1 cellular context compared by ENCODE assay signal in the genomic region with DNA sequence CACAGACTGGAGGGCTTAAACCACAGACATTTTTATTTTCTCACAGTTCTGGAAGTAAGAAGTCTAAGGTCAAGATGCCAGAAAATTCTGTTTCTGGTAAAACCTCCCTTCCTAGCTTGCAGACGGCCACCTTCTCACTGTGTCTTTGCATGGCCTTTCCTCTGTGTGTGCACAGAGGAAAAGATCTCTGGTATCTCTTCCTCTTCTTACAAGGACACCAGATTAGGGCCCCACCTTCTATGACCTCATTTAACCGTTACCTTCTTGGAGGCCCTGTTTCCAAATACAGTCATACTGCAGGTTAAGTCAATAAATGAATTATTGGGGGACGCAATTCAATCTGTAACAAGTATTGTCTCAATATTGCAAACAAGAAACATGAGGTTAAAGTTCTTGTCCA.
A peak's percentile ranks its signal among the peaks of the same experiment; 100 is the strongest.
TF ChIP-seq lines count a peak whose summit lies in the region.

No MANE protein-coding gene starts in this region.

TF ChIP-seq in GM12878, 131 proteins besides CTCF, POLR2A, EP300 and RAD21 (continued from another document):
- TF ChIP-seq TARDBP (IDR thresholded peaks at IDR 0.05; ENCODE audit: borderline replicate concordance) (no peak), TBL1XR1 (IDR thresholded peaks at IDR 0.05; ENCODE audit: low read depth, low read length) (peak; percentile 78; the same call in 1 of the 2 replicates), JUND (IDR thresholded peaks at IDR 0.05; ENCODE audit: low read depth, low read length) (no peak), POLR2AphosphoS2 (IDR thresholded peaks at IDR 0.05; ENCODE audit: low read depth, low read length) (0 out of 2 replicates have a peak, but pooled peaks have one; percentile 40), RB1 (IDR thresholded peaks at IDR 0.05; ENCODE audit: borderline replicate concordance) (no peak), EED (IDR thresholded peaks at IDR 0.05; ENCODE audit: low read depth) (peak; percentile 65; the same call in 1 of the 2 replicates), NBN (IDR thresholded peaks at IDR 0.05) (no peak), IRF4 (IDR thresholded peaks at IDR 0.05; ENCODE audit: low read depth, low read length) (no peak), CHD1 (IDR thresholded peaks at IDR 0.05; ENCODE audit: low read depth, low read length) (no peak), ZNF217 (IDR thresholded peaks at IDR 0.05) (no peak), BRCA1 (IDR thresholded peaks at IDR 0.05; ENCODE audit: low read depth, low read length) (no peak), FOXM1 (IDR thresholded peaks at IDR 0.05; ENCODE audit: low read depth, low read length) (no peak), LARP7 (IDR thresholded peaks at IDR 0.05) (no peak), PAX8 (IDR thresholded peaks at IDR 0.05) (no peak), ZNF622 (IDR thresholded peaks at IDR 0.05) (no peak), STAT3 (IDR thresholded peaks at IDR 0.05; ENCODE audit: low read depth, low read length) (no peak), GABPA (IDR thresholded peaks at IDR 0.05; ENCODE audit: low read depth) (no peak), CBFB (IDR thresholded peaks at IDR 0.05; ENCODE audit: low read depth) (peak; percentile 90), RFX5 (IDR thresholded peaks at IDR 0.05; ENCODE audit: low read depth, low read length) (no peak), CREM (IDR thresholded peaks at IDR 0.05; ENCODE audit: low read depth) (peak; percentile 88), IKZF1 (conservative IDR thresholded peaks at IDR 0.05) (peak; percentile 43), TCF7 (IDR thresholded peaks at IDR 0.05; ENCODE audit: borderline replicate concordance) (peak; percentile 34; the same call in 1 of the 2 replicates), ZZZ3 (IDR thresholded peaks at IDR 0.05; ENCODE audit: control insufficient read depth, insufficient read length, low read depth) (no peak), PML (IDR thresholded peaks at IDR 0.05; ENCODE audit: low read length) (no peak), CBX3 (IDR thresholded peaks at IDR 0.05; ENCODE audit: borderline replicate concordance, low read depth) (no peak), SMAD1 (IDR thresholded peaks at IDR 0.05; ENCODE audit: low read depth, partially characterized antibody) (no peak), RCOR1 (conservative IDR thresholded peaks at IDR 0.05; ENCODE audit: low read depth, low read length) (no peak), HDAC6 (IDR thresholded peaks at IDR 0.05; ENCODE audit: unreplicated experiment) (no peak), MTA2 (IDR thresholded peaks at IDR 0.05; ENCODE audit: low read depth) (no peak), MYB (IDR thresholded peaks at IDR 0.05; ENCODE audit: borderline replicate concordance, low read depth, low read length) (peak; percentile 72; the same call in 1 of the 2 replicates), SIX5 (IDR thresholded peaks at IDR 0.05; ENCODE audit: low read depth, low read length, severe bottlenecking) (no peak), HDAC2 (IDR thresholded peaks at IDR 0.05) (no peak), MEF2B (IDR thresholded peaks at IDR 0.05; ENCODE audit: partially characterized antibody, poor library complexity, severe bottlenecking) (no peak), CHD2 (IDR thresholded peaks at IDR 0.05; ENCODE audit: borderline replicate concordance, low read depth, low read length) (no peak), NR2C2 (IDR thresholded peaks at IDR 0.05; ENCODE audit: borderline replicate concordance, control insufficient read depth, insufficient read length, low read depth) (no peak)
- TF ChIP-seq, protein P1, sequence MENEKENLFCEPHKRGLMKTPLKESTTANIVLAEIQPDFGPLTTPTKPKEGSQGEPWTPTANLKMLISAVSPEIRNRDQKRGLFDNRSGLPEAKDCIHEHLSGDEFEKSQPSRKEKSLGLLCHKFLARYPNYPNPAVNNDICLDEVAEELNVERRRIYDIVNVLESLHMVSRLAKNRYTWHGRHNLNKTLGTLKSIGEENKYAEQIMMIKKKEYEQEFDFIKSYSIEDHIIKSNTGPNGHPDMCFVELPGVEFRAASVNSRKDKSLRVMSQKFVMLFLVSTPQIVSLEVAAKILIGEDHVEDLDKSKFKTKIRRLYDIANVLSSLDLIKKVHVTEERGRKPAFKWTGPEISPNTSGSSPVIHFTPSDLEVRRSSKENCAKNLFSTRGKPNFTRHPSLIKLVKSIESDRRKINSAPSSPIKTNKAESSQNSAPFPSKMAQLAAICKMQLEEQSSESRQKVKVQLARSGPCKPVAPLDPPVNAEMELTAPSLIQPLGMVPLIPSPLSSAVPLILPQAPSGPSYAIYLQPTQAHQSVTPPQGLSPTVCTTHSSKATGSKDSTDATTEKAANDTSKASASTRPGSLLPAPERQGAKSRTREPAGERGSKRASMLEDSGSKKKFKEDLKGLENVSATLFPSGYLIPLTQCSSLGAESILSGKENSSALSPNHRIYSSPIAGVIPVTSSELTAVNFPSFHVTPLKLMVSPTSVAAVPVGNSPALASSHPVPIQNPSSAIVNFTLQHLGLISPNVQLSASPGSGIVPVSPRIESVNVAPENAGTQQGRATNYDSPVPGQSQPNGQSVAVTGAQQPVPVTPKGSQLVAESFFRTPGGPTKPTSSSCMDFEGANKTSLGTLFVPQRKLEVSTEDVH (IDR thresholded peaks at IDR 0.05; ENCODE audit: low read depth, partially characterized antibody), result no peak
- TF ChIP-seq, protein P2, sequence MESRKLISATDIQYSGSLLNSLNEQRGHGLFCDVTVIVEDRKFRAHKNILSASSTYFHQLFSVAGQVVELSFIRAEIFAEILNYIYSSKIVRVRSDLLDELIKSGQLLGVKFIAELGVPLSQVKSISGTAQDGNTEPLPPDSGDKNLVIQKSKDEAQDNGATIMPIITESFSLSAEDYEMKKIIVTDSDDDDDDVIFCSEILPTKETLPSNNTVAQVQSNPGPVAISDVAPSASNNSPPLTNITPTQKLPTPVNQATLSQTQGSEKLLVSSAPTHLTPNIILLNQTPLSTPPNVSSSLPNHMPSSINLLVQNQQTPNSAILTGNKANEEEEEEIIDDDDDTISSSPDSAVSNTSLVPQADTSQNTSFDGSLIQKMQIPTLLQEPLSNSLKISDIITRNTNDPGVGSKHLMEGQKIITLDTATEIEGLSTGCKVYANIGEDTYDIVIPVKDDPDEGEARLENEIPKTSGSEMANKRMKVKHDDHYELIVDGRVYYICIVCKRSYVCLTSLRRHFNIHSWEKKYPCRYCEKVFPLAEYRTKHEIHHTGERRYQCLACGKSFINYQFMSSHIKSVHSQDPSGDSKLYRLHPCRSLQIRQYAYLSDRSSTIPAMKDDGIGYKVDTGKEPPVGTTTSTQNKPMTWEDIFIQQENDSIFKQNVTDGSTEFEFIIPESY (IDR thresholded peaks at IDR 0.05), result no peak
- TF ChIP-seq, protein P3, sequence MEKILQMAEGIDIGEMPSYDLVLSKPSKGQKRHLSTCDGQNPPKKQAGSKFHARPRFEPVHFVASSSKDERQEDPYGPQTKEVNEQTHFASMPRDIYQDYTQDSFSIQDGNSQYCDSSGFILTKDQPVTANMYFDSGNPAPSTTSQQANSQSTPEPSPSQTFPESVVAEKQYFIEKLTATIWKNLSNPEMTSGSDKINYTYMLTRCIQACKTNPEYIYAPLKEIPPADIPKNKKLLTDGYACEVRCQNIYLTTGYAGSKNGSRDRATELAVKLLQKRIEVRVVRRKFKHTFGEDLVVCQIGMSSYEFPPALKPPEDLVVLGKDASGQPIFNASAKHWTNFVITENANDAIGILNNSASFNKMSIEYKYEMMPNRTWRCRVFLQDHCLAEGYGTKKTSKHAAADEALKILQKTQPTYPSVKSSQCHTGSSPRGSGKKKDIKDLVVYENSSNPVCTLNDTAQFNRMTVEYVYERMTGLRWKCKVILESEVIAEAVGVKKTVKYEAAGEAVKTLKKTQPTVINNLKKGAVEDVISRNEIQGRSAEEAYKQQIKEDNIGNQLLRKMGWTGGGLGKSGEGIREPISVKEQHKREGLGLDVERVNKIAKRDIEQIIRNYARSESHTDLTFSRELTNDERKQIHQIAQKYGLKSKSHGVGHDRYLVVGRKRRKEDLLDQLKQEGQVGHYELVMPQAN (conservative IDR thresholded peaks at IDR 0.05), result no peak
- TF ChIP-seq, protein P4, sequence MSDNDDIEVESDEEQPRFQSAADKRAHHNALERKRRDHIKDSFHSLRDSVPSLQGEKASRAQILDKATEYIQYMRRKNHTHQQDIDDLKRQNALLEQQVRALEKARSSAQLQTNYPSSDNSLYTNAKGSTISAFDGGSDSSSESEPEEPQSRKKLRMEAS (IDR thresholded peaks at IDR 0.05; ENCODE audit: low read depth, low read length), result peak; percentile 27; the same call in 1 of the 2 replicates
- TF ChIP-seq, protein P5, sequence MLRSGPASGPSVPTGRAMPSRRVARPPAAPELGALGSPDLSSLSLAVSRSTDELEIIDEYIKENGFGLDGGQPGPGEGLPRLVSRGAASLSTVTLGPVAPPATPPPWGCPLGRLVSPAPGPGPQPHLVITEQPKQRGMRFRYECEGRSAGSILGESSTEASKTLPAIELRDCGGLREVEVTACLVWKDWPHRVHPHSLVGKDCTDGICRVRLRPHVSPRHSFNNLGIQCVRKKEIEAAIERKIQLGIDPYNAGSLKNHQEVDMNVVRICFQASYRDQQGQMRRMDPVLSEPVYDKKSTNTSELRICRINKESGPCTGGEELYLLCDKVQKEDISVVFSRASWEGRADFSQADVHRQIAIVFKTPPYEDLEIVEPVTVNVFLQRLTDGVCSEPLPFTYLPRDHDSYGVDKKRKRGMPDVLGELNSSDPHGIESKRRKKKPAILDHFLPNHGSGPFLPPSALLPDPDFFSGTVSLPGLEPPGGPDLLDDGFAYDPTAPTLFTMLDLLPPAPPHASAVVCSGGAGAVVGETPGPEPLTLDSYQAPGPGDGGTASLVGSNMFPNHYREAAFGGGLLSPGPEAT (IDR thresholded peaks at IDR 0.05; ENCODE audit: low read depth), result no peak
- TF ChIP-seq, protein P6, sequence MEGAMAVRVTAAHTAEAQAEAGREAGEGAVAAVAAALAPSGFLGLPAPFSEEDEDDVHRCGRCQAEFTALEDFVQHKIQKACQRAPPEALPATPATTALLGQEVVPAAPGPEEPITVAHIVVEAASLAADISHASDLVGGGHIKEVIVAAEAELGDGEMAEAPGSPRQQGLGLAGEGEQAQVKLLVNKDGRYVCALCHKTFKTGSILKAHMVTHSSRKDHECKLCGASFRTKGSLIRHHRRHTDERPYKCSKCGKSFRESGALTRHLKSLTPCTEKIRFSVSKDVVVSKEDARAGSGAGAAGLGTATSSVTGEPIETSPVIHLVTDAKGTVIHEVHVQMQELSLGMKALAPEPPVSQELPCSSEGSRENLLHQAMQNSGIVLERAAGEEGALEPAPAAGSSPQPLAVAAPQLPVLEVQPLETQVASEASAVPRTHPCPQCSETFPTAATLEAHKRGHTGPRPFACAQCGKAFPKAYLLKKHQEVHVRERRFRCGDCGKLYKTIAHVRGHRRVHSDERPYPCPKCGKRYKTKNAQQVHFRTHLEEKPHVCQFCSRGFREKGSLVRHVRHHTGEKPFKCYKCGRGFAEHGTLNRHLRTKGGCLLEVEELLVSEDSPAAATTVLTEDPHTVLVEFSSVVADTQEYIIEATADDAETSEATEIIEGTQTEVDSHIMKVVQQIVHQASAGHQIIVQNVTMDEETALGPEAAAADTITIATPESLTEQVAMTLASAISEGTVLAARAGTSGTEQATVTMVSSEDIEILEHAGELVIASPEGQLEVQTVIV (IDR thresholded peaks at IDR 0.05; ENCODE audit: borderline replicate concordance, partially characterized antibody), result no peak
- TF ChIP-seq, protein P7, sequence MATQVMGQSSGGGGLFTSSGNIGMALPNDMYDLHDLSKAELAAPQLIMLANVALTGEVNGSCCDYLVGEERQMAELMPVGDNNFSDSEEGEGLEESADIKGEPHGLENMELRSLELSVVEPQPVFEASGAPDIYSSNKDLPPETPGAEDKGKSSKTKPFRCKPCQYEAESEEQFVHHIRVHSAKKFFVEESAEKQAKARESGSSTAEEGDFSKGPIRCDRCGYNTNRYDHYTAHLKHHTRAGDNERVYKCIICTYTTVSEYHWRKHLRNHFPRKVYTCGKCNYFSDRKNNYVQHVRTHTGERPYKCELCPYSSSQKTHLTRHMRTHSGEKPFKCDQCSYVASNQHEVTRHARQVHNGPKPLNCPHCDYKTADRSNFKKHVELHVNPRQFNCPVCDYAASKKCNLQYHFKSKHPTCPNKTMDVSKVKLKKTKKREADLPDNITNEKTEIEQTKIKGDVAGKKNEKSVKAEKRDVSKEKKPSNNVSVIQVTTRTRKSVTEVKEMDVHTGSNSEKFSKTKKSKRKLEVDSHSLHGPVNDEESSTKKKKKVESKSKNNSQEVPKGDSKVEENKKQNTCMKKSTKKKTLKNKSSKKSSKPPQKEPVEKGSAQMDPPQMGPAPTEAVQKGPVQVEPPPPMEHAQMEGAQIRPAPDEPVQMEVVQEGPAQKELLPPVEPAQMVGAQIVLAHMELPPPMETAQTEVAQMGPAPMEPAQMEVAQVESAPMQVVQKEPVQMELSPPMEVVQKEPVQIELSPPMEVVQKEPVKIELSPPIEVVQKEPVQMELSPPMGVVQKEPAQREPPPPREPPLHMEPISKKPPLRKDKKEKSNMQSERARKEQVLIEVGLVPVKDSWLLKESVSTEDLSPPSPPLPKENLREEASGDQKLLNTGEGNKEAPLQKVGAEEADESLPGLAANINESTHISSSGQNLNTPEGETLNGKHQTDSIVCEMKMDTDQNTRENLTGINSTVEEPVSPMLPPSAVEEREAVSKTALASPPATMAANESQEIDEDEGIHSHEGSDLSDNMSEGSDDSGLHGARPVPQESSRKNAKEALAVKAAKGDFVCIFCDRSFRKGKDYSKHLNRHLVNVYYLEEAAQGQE (IDR thresholded peaks at IDR 0.05; ENCODE audit: low read depth, low read length), result no peak
- TF ChIP-seq, protein P8, sequence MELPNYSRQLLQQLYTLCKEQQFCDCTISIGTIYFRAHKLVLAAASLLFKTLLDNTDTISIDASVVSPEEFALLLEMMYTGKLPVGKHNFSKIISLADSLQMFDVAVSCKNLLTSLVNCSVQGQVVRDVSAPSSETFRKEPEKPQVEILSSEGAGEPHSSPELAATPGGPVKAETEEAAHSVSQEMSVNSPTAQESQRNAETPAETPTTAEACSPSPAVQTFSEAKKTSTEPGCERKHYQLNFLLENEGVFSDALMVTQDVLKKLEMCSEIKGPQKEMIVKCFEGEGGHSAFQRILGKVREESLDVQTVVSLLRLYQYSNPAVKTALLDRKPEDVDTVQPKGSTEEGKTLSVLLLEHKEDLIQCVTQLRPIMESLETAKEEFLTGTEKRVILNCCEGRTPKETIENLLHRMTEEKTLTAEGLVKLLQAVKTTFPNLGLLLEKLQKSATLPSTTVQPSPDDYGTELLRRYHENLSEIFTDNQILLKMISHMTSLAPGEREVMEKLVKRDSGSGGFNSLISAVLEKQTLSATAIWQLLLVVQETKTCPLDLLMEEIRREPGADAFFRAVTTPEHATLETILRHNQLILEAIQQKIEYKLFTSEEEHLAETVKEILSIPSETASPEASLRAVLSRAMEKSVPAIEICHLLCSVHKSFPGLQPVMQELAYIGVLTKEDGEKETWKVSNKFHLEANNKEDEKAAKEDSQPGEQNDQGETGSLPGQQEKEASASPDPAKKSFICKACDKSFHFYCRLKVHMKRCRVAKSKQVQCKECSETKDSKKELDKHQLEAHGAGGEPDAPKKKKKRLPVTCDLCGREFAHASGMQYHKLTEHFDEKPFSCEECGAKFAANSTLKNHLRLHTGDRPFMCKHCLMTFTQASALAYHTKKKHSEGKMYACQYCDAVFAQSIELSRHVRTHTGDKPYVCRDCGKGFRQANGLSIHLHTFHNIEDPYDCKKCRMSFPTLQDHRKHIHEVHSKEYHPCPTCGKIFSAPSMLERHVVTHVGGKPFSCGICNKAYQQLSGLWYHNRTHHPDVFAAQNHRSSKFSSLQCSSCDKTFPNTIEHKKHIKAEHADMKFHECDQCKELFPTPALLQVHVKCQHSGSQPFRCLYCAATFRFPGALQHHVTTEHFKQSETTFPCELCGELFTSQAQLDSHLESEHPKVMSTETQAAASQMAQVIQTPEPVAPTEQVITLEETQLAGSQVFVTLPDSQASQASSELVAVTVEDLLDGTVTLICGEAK (IDR thresholded peaks at IDR 0.05; ENCODE audit: borderline replicate concordance), result no peak
